ENCODE assay signal across 18 cellular contexts in the genomic region with DNA sequence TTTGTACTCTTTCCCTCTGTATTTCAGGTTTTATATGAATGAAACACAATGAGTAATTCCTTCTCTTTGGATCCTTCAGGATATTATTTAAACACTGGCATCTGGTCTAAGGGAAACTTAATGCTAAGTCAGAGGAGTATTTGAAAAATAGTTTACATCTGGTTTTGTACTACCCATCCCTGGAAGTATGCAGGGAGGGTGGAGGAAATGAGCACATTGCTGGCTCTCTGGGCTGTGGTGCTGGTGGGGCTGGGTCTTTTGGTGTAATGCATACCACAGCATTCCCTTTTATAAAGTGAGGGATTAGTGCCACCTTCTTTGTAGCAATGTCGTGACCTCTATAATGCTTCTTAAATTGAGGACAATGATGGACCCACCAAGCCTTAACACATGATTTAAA.
A peak's percentile ranks its signal among the peaks of the same experiment; 100 is the strongest.
DNase-seq lines count a peak whose midpoint lies in the region; ATAC-seq and TF ChIP-seq lines count a peak whose summit lies in the region.
"Had no signal": no experiment of that assay in that cellular context is flagged by ENCODE, and none has a peak within 500 bp of the region (broad histone marks: within the 10 kb centered on the region; RNA-seq: fewer than 3 reads in every experiment).

No MANE protein-coding gene starts in this region.

- no peaks in the 10 kb centered on the region for H3K9me3 ChIP-seq in neural progenitor cell (ENCODE audit: low read depth)
- H3K9me3 ChIP-seq: BE2C had no signal

- no peaks in the 10 kb centered on the region for H3K9me3 Mint-ChIP-seq in neural progenitor cell
- H3K9me3 Mint-ChIP-seq: H9 had no signal

- H3K4me3 ChIP-seq in AG10803 (ENCODE audit: low read length) (no peak overlapping the region), HFF-Myc (replicated peaks; ENCODE audit: low read depth, low read length) (no peak overlapping the region), neural progenitor cell (no peak overlapping the region)
- H3K4me3 ChIP-seq: K562 had no signal

- no peak overlapping the region for H3K27ac ChIP-seq in neural progenitor cell

- peaks cover 15% of the 10 kb centered on the region for H3F3A ChIP-seq in neural progenitor cell (ENCODE audit: low read depth)

- H3K27me3 Mint-ChIP-seq in neural progenitor cell (ENCODE audit: insufficient read depth, low read depth): peaks cover 5% of the 10 kb centered on the region

- peak overlapping the region; percentile 58 for H3K4me3 Mint-ChIP-seq in neural progenitor cell
- H3K4me3 Mint-ChIP-seq: H9 had no signal

- no peaks in the 10 kb centered on the region for H3K79me2 ChIP-seq in neural progenitor cell (ENCODE audit: low read depth)

- H3K4me1 ChIP-seq in neural progenitor cell: peaks cover 34% of the 10 kb centered on the region
- H3K4me1 ChIP-seq: BE2C had no signal

- no peaks in the 10 kb centered on the region for H3K27me3 ChIP-seq in neural progenitor cell

- ATAC-seq in activated CD4-positive, CD25-positive, alpha-beta regulatory T cell treated with anti-CD3 and anti-CD28 coated beads, Interleukin-2, amount 50 U/mL, for 24 hours: no peak
- no peak for ATAC-seq in HG03045 (IDR thresholded peaks at IDR 0.05; ENCODE audit: unreplicated experiment)
- ATAC-seq: K562, Panc1 had no signal

- H3K27ac Mint-ChIP-seq in neural progenitor cell: peak overlapping the region; percentile 30
- H3K27ac Mint-ChIP-seq: H9 had no signal

- H3K36me3 Mint-ChIP-seq in neural progenitor cell: peaks cover 25% of the 10 kb centered on the region

- no peak overlapping the region for H2AFZ ChIP-seq in neural progenitor cell (replicated peaks)

- DNase-seq in AG10803 (ENCODE audit: low read depth) (peak; percentile 36), HFF-Myc (ENCODE audit: extremely low read depth, low read depth) (peak; percentile 27), dedifferentiated amniotic fluid mesenchymal stem cell (ENCODE audit: extremely low spot score) (peak; percentile 65), neural progenitor cell (ENCODE audit: low spot score) (peak; percentile 87), kidney tubule cell (ENCODE audit: low spot score) (no peak)
- DNase-seq: BE2C, H9, NCI-H1092, NCI-H1436, NCI-H187 treated with DMSO at 0.1 percent for 48 hours, NCI-H2107, NCI-H69, SIG-M5, T-helper 1 cell had no signal

- H4K20me1 ChIP-seq in neural progenitor cell (ENCODE audit: low read depth): no peaks in the 10 kb centered on the region

- no peaks in the 10 kb centered on the region for H3K36me3 ChIP-seq in neural progenitor cell
- H3K36me3 ChIP-seq: BE2C had no signal

- TF ChIP-seq CTCF in AG10803 (conservative IDR thresholded peaks at IDR 0.05; ENCODE audit: low read length) (no peak), HFF-Myc (IDR thresholded peaks at IDR 0.05; ENCODE audit: low read depth, low read length, missing control alignments) (no peak), neural progenitor cell (IDR thresholded peaks at IDR 0.05) (no peak)

- peaks cover 42% of the 10 kb centered on the region for H3K4me1 Mint-ChIP-seq in neural progenitor cell

- peak overlapping the region; percentile 64 for H3K4me2 ChIP-seq in neural progenitor cell

- no peak overlapping the region for H3K9ac ChIP-seq in neural progenitor cell
